ENCODE assay signal across 21 cellular contexts in genomic region chr5:36537729-36538128, GRCh38.
"Had no signal": no experiment of that assay in that cellular context is flagged by ENCODE, and none has a peak within 500 bp of the region (broad histone marks: within the 10 kb centered on the region; RNA-seq: fewer than 3 reads in every experiment).

No MANE protein-coding gene starts in this region.

- H3K27me3 Mint-ChIP-seq: activated naive CD4-positive, alpha-beta T cell treated with anti-CD3 and anti-CD28 coated beads, Interleukin-2, amount 10 ng/mL, durations not matched to agents 7 days and 5 days had no signal

- H3K4me3 Mint-ChIP-seq: activated CD4-positive, alpha-beta memory T cell treated with anti-CD3 and anti-CD28 coated beads, Interleukin-2, amount 10 ng/mL, durations not matched to agents 7 days and 5 days; activated CD4-positive, alpha-beta T cell treated with anti-CD3 and anti-CD28 coated beads, Interleukin-2, amount 10 ng/mL, durations not matched to agents 24 days and 14 days; activated naive CD4-positive, alpha-beta T cell treated with anti-CD3 and anti-CD28 coated beads, Interleukin-2, amount 10 ng/mL, durations not matched to agents 7 days and 5 days; central memory CD8-positive, alpha-beta T cell; stimulated activated naive CD8-positive, alpha-beta T cell treated with anti-CD3 and anti-CD28 coated beads, Interleukin-15, amount 100 ng/mL, for 72 hours had no signal

- FAIRE-seq: colon, islet of Langerhans had no signal

- H3K36me3 ChIP-seq: tibial artery had no signal

- H3K27ac Mint-ChIP-seq: activated CD4-positive, alpha-beta memory T cell treated with anti-CD3 and anti-CD28 coated beads, Interleukin-2, amount 10 ng/mL, durations not matched to agents 7 days and 5 days; activated CD4-positive, alpha-beta T cell treated with anti-CD3 and anti-CD28 coated beads, Interleukin-2, amount 10 ng/mL, durations not matched to agents 24 days and 14 days; activated naive CD4-positive, alpha-beta T cell treated with anti-CD3 and anti-CD28 coated beads, Interleukin-2, amount 10 ng/mL, durations not matched to agents 7 days and 5 days; stimulated activated naive CD8-positive, alpha-beta T cell treated with anti-CD3 and anti-CD28 coated beads, Interleukin-15, amount 100 ng/mL, for 72 hours had no signal

- H3K4me1 Mint-ChIP-seq: activated CD4-positive, alpha-beta memory T cell treated with anti-CD3 and anti-CD28 coated beads, Interleukin-2, amount 10 ng/mL, durations not matched to agents 7 days and 5 days; activated CD4-positive, alpha-beta T cell treated with anti-CD3 and anti-CD28 coated beads, Interleukin-2, amount 10 ng/mL, durations not matched to agents 24 days and 14 days; activated naive CD4-positive, alpha-beta T cell treated with anti-CD3 and anti-CD28 coated beads, Interleukin-2, amount 10 ng/mL, durations not matched to agents 7 days and 5 days; central memory CD8-positive, alpha-beta T cell; stimulated activated naive CD8-positive, alpha-beta T cell treated with anti-CD3 and anti-CD28 coated beads, Interleukin-15, amount 100 ng/mL, for 72 hours had no signal

- H3K27me3 ChIP-seq: body of pancreas, tibial artery had no signal

- H3K36me3 Mint-ChIP-seq: activated naive CD4-positive, alpha-beta T cell treated with anti-CD3 and anti-CD28 coated beads, Interleukin-2, amount 10 ng/mL, durations not matched to agents 7 days and 5 days had no signal

- H3K4me3 ChIP-seq: body of pancreas, mucosa of descending colon, skin epidermis, tibial artery had no signal

- H3K9me3 Mint-ChIP-seq: activated CD4-positive, alpha-beta memory T cell treated with anti-CD3 and anti-CD28 coated beads, Interleukin-2, amount 10 ng/mL, durations not matched to agents 7 days and 5 days; activated CD4-positive, alpha-beta T cell treated with anti-CD3 and anti-CD28 coated beads, Interleukin-2, amount 10 ng/mL, durations not matched to agents 24 days and 14 days; activated naive CD4-positive, alpha-beta T cell treated with anti-CD3 and anti-CD28 coated beads, Interleukin-2, amount 10 ng/mL, durations not matched to agents 7 days and 5 days; central memory CD8-positive, alpha-beta T cell; stimulated activated naive CD8-positive, alpha-beta T cell treated with anti-CD3 and anti-CD28 coated beads, Interleukin-15, amount 100 ng/mL, for 72 hours had no signal

- ATAC-seq: activated CD4-positive, CD25-positive, alpha-beta regulatory T cell treated with anti-CD3 and anti-CD28 coated beads, Interleukin-2, amount 50 U/mL, for 24 hours; body of pancreas; esophagus mucosa; mucosa of descending colon had no signal

- H3K9me3 ChIP-seq: body of pancreas, mucosa of descending colon, tibial artery had no signal

- DNase-seq: activated CD4-positive, alpha-beta memory T cell treated with anti-CD3 and anti-CD28 coated beads, Interleukin-2, amount 10 ng/mL, durations not matched to agents 7 days and 5 days; activated CD4-positive, alpha-beta T cell treated with anti-CD3 and anti-CD28 coated beads, Interleukin-2, amount 10 ng/mL, durations not matched to agents 24 days and 14 days; activated effector memory CD4-positive, alpha-beta T cell treated with anti-CD3 and anti-CD28 coated beads, Interleukin-2, amount 50 U/mL, for 16 hours; activated naive CD4-positive, alpha-beta T cell treated with anti-CD3 and anti-CD28 coated beads, Interleukin-2, amount 10 ng/mL, durations not matched to agents 7 days and 5 days; activated T-cell treated with anti-CD3 and anti-CD28 coated beads for 4 hours; body of pancreas; effector memory CD4-positive, alpha-beta T cell; foreskin melanocyte; glutamatergic neuron; mesenchymal stem cell; mucosa of descending colon; stimulated activated CD4-positive, alpha-beta T cell treated with anti-CD3 and anti-CD28 coated beads, Interleukin-1b, Interleukin-23, amount 100 ng/mL, for 48 hours; stimulated activated naive CD8-positive, alpha-beta T cell treated with anti-CD3 and anti-CD28 coated beads, Interleukin-15, amount 100 ng/mL, for 72 hours; tibial artery had no signal

- H3K27ac ChIP-seq: body of pancreas, skin epidermis, tibial artery, VCaP had no signal

- H3K4me1 ChIP-seq: body of pancreas had no signal
